Comparison of ENCODE assay signal across 14 cellular contexts in the genomic region with DNA sequence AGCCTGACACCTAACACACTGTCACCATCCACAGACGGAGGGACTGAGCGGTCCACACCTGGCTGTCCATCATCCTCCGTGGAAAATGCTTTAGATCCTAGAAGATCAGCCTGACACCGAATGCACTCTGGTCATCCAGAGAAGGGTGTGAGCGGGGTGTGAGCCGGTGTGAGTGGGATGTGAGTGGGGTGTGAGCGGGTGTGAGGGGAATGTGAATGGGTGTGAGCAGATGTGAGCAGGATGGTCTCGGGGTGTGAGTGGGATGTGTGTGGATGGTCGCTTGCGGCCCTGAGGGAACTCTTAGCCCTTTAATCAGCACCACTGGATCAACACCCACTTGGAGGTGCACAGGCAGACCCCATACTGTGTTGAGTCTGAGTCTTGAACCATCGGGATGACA. TPM values are rescaled to one million over a fixed set of nuclear protein-coding genes. Genes with fewer than 3 reads are reported as not detected.
"Had no signal": no experiment of that assay in that cellular context is flagged by ENCODE, and none has a peak within 500 bp of the region (broad histone marks: within the 10 kb centered on the region; RNA-seq: fewer than 3 reads in every experiment).

No MANE protein-coding gene starts in this region.

RNA-seq across cellular contexts. Expression of a gene that starts 58.5 kb away (rescaled TPM):
- total RNA-seq: activated B cell treated with CpG ODN at 0.5 μM for 24 hours; activated CD4-positive, alpha-beta memory T cell treated with anti-CD3 and anti-CD28 coated beads for 36 hours; activated CD4-positive, alpha-beta memory T cell treated with anti-CD3 and anti-CD28 coated beads, Interleukin-2, amount 10 ng/mL, durations not matched to agents 7 days and 5 days; activated CD4-positive, alpha-beta T cell treated with anti-CD3 and anti-CD28 coated beads for 36 hours; activated CD4-positive, alpha-beta T cell treated with anti-CD3 and anti-CD28 coated beads, Interleukin-2, amount 10 ng/mL, durations not matched to agents 7 days and 5 days; activated CD8-positive, alpha-beta memory T cell treated with anti-CD3 and anti-CD28 coated beads for 36 hours; activated CD8-positive, alpha-beta memory T cell treated with anti-CD3 and anti-CD28 coated beads, Interleukin-2, amount 10 ng/mL, durations not matched to agents 7 days and 5 days; activated CD8-positive, alpha-beta T cell treated with anti-CD3 and anti-CD28 coated beads for 36 hours; activated CD8-positive, alpha-beta T cell treated with anti-CD3 and anti-CD28 coated beads, Interleukin-2, amount 10 ng/mL, durations not matched to agents 7 days and 5 days; T-cell; T-helper 1 cell treated with Interleukin-12 subunit alpha and Interleukin-12 subunit beta and Interleukin-4 antibody, amounts not matched to agents 30 ng/mL and 1 ng/mL, for 36 hours; T-helper 17 cell; T-helper 2 cell treated with Interferon-gamma antibody and Interleukin-4, amounts not matched to agents 100 ng/mL and 5 ng/mL, for 36 hours; WTC11 had no signal
